Comparison of ENCODE assay signal across 8 cellular contexts in the genomic region with DNA sequence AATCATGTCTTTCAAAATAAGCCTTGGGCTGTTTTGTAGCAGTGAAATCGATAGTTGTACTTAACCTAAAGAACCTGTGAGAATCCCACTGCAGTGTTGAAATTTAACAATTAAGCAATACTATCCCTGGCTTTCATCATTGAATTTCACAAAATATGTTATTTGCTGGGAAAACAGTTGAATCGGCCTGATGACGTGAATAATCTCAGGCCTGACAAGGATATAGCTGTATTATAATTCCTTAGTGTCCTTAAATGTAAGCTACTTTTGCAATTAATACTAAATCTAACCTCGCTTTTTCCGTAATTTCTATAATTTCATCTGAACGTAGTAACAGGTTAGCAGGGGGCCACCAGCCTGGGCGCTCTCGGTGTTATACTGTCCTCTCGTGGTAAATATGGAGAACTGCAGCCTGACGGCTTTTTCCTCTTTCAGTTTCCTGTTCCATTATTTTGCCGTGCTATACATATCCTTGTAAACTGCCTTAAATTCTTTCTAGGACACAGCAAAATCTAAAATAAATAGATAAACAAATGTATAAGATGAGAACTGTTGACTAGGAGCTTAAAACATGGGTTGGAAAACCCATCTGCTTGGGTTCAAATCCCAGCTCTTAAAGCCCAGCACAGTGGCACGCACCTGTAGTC. TPM values are rescaled to one million over a fixed set of nuclear protein-coding genes. Genes with fewer than 3 reads are reported as not detected.
DNase-seq lines count a peak whose midpoint lies in the region; FAIRE-seq and TF ChIP-seq lines count a peak whose summit lies in the region.

No MANE protein-coding gene starts in this region.

- DNase-seq in HFF-Myc (ENCODE audit: extremely low read depth, low read depth) (no peak), NCI-H1105 treated with DMSO at 0.1 percent for 48 hours (lab: John Stamatoyannopoulos, UW) (peak; percentile 68), UCSD-AML1 (lab: John Stamatoyannopoulos, UW; ENCODE audit: unreplicated experiment) (peak; percentile 20), brain pericyte (ENCODE audit: low read depth, low spot score) (peak; percentile 18), keratinocyte (ENCODE audit: low read depth, low spot score) (no peak), GDM1 (lab: John Stamatoyannopoulos, UW) (no peak)
- peak; percentile 33 to 37 for DNase-seq in stimulated activated CD4-positive, alpha-beta T cell treated with anti-CD3 and anti-CD28 coated beads, Interleukin-15, amount 100 ng/mL, for 48 hours (ENCODE audit: low read depth in 2 of 2)

- no peaks in the 10 kb centered on the region for H3K9me3 ChIP-seq in keratinocyte (ENCODE audit: control insufficient read depth, low read depth, low read length)

- peak overlapping the region; percentile 62 for H3K4me2 ChIP-seq in keratinocyte (ENCODE audit: control insufficient read depth, extremely low read depth, insufficient read depth, low read depth, low read length)

- no peaks in the 10 kb centered on the region for H3K4me1 ChIP-seq in keratinocyte (ENCODE audit: control insufficient read depth, extremely low read depth, insufficient read depth, low read length)

- no peak overlapping the region for H3K4me3 ChIP-seq in HFF-Myc (replicated peaks; ENCODE audit: low read depth, low read length)
- peak overlapping the region in 2 of 3 experiments; percentile 16 to 36 for H3K4me3 ChIP-seq in keratinocyte (ENCODE audit: control insufficient read depth in 2 of 3, extremely low read depth in 1 of 3, insufficient read depth in 2 of 3, low read depth in 1 of 3, low read length in 3 of 3)

- no peaks in the 10 kb centered on the region for H3K79me2 ChIP-seq in keratinocyte (ENCODE audit: control insufficient read depth, insufficient read depth, low read length)

- H3K36me3 ChIP-seq in keratinocyte (ENCODE audit: control insufficient read depth in 2 of 2, extremely low read depth in 1 of 2, insufficient read depth in 2 of 2, low read length in 2 of 2): no peaks in the 10 kb centered on the region

- H3K9ac ChIP-seq in keratinocyte (ENCODE audit: control insufficient read depth, extremely low read depth, insufficient read depth, low read length): no peak overlapping the region

- H3K27me3 ChIP-seq in keratinocyte (ENCODE audit: control insufficient read depth, extremely low read depth, insufficient read depth, low read length): no peaks in the 10 kb centered on the region

- dilution Hi-C loops in keratinocyte (cut with MboI; ENCODE audit: extremely low pct_ligation_motif_present, low sequenced_read_pairs): no loop called here

- H3K27ac ChIP-seq in keratinocyte (ENCODE audit: control insufficient read depth, insufficient read depth, low read length): no peak overlapping the region

- H2AFZ ChIP-seq in keratinocyte (ENCODE audit: control insufficient read depth, low read length): peak overlapping the region; percentile 7

- no peaks in the 10 kb centered on the region for H3K9me1 ChIP-seq in keratinocyte (ENCODE audit: control insufficient read depth, extremely low read depth, insufficient read depth, low read length)

- FAIRE-seq in keratinocyte (lab: Jason Lieb, UNC): no peak

- H4K20me1 ChIP-seq in keratinocyte (ENCODE audit: control insufficient read depth, extremely low read depth, insufficient read depth, low read length): no peaks in the 10 kb centered on the region

- TF ChIP-seq CTCF in GM12872 (IDR thresholded peaks at IDR 0.05; ENCODE audit: insufficient read depth, low read depth, low read length): peak; percentile 99
- TF ChIP-seq CTCF in HFF-Myc (IDR thresholded peaks at IDR 0.05; ENCODE audit: low read depth, low read length, missing control alignments): peak; percentile 100
- peak; percentile 83 to 99 (median 99) for TF ChIP-seq CTCF in keratinocyte (optimal IDR thresholded peaks at IDR 0.05 in 1 of 3, IDR thresholded peaks at IDR 0.05 in 1 of 3, conservative IDR thresholded peaks at IDR 0.05 in 1 of 3; ENCODE audit: extremely low read depth in 1 of 3, insufficient read depth in 2 of 3, low read length in 3 of 3)

RNA-seq across cellular contexts. Expression of gene MTFR2, which starts 24.0 kb away (rescaled TPM):
- 5.7 to 12.0 TPM (median 7.3 TPM) in 3 replicates for polyA plus RNA-seq in keratinocyte
- 1.4 TPM for polyA plus RNA-seq in keratinocyte (2011; ENCODE audit: low read depth)
- polyA plus RNA-seq in keratinocyte (2011; cell fraction: cytosol; rRNA removed): 4.6 and 7.4 TPM in 2 replicates
- polyA plus RNA-seq in keratinocyte (2011; cell fraction: nucleus; rRNA removed): 9.3 and 10.3 TPM in 2 replicates
- 0.73 and 4.5 TPM in 2 replicates for polyA plus RNA-seq in keratinocyte (2012; ENCODE audit: low replicate concordance)
- 3.2 to 7.8 TPM (median 3.3 TPM) in 3 replicates for polyA minus RNA-seq in keratinocyte
- polyA minus RNA-seq in keratinocyte (2011; cell fraction: cytosol; rRNA and poly(A)+ RNA removed): not detected
- polyA minus RNA-seq in keratinocyte (2011; cell fraction: nucleus; rRNA and poly(A)+ RNA removed): 2.6 and 6.8 TPM in 2 replicates

Comparison
In these comparisons a context has a peak if more than half of its experiments do, and no peak if none do; other contexts are left out.
1. DNase-seq: peak in NCI-H1105 treated with DMSO at 0.1 percent for 48 hours (single experiment), UCSD-AML1 (single experiment), brain pericyte (single experiment) and stimulated activated CD4-positive, alpha-beta T cell treated with anti-CD3 and anti-CD28 coated beads, Interleukin-15, amount 100 ng/mL, for 48 hours (2 of 2); none in HFF-Myc (single experiment), keratinocyte (single experiment) and GDM1 (single experiment).
2. Peak in every context shown above with its lines, with median percentiles within 50 percentile points of each other: CTCF ChIP-seq.